Comparison of ENCODE assay signal across 10 cellular contexts in the genomic region with DNA sequence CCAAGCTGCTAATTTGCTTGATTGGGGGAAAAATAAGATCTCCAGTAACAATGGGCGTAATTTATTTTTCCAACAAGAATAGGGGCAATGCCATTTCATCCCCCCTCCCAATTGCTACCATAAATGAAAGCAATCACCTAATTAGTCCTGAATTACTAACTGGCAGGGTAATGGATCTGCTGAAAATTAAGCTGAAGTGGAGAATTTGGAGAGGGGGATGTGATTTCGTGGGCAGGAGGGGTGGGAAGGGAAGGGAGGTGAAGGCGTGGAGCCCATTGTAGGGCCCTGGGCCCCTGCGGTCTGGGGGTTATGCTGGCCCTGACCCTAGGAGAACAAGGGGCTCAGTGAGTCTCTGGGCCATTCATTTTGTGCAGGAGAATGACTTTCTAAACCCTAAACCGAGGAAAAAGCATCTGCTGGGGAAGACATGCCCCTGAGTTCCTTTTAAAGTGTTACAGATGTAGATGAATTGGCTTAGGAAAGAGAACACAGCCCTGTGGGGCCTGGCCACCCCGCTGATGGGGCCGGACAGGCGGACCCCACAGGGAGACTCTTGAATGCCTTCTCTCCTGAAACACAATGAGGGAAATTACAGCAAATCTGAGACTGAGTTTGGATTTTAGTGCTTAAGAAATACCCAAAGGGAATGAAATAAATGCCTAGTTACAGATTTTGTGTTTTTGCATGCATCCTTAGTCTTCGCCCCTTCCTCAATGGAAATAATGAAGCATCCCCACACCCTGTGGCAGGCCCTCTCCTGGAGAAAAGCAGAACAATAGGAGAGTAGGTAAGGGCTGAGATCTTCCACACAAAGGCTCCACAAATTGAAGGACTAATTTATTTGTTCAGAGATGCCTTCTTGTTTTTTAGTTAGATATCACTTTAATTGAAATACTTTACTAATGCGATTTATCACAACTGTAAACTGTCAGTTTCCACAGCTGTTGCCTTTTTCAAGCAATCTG.
DNase-seq lines count a peak whose midpoint lies in the region; ATAC-seq, FAIRE-seq and TF ChIP-seq lines count a peak whose summit lies in the region.
"Had no signal": no experiment of that assay in that cellular context is flagged by ENCODE, and none has a peak within 500 bp of the region (broad histone marks: within the 10 kb centered on the region; RNA-seq: fewer than 3 reads in every experiment).

No MANE protein-coding gene starts in this region.

- no peak for ATAC-seq in HG02642 (IDR thresholded peaks at IDR 0.05; ENCODE audit: poor library complexity, unreplicated experiment)

- no peak overlapping the region for H2BK120ac ChIP-seq in mesendoderm (ENCODE audit: low read depth, low read length)

- no peak for FAIRE-seq in astrocyte (lab: Jason Lieb, UNC)

- H3K9me3 Mint-ChIP-seq in HFFc6 (no peaks in the 10 kb centered on the region), astrocyte (ENCODE audit: unreplicated experiment) (peaks cover 8% of the 10 kb centered on the region)
- H3K9me3 Mint-ChIP-seq: activated CD8-positive, alpha-beta T cell treated with anti-CD3 and anti-CD28 coated beads for 36 hours had no signal

- H2BK15ac ChIP-seq in mesendoderm (replicated peaks; ENCODE audit: low read depth): no peak overlapping the region

- H3K27ac ChIP-seq in astrocyte (ENCODE audit: low read depth, low read length): no peak overlapping the region
- H3K27ac ChIP-seq in mesendoderm (ENCODE audit: low read depth, low read length): no peak overlapping the region
- H3K27ac ChIP-seq: tibial nerve had no signal

- H3K79me2 ChIP-seq in astrocyte (ENCODE audit: insufficient read depth, low read length) (no peaks in the 10 kb centered on the region), mesendoderm (ENCODE audit: control insufficient read depth, insufficient read depth, low read length) (no peaks in the 10 kb centered on the region)

- no peak overlapping the region for H3K4ac ChIP-seq in mesendoderm (ENCODE audit: low read depth, low read length)

- H3K4me2 ChIP-seq in astrocyte (ENCODE audit: low read length) (peak overlapping the region; percentile 84), mesendoderm (ENCODE audit: low read length) (no peak overlapping the region)

- peak overlapping the region; percentile 53 for H3K56ac ChIP-seq in mesendoderm (ENCODE audit: low read length)

- no peaks in the 10 kb centered on the region for H3K27me3 ChIP-seq in astrocyte (ENCODE audit: insufficient read depth, low read length)
- no peaks in the 10 kb centered on the region for H3K27me3 ChIP-seq in mesendoderm (ENCODE audit: insufficient read depth, low read length, poor library complexity)
- H3K27me3 ChIP-seq: tibial nerve had no signal

- H3K4me1 ChIP-seq in astrocyte (ENCODE audit: insufficient read depth, low read length) (peaks cover 9% of the 10 kb centered on the region), mesendoderm (ENCODE audit: control insufficient read depth, low read depth, low read length) (peaks cover 4% of the 10 kb centered on the region)

- no peak overlapping the region for H4K8ac ChIP-seq in mesendoderm (ENCODE audit: low read depth, low read length)

- H3K4me3 Mint-ChIP-seq in HFFc6 (peak overlapping the region; percentile 79; the same call in 1 of the 2 replicates), astrocyte (ENCODE audit: unreplicated experiment) (no peak overlapping the region)
- H3K4me3 Mint-ChIP-seq: activated CD8-positive, alpha-beta T cell treated with anti-CD3 and anti-CD28 coated beads for 36 hours had no signal

- H2AK5ac ChIP-seq in mesendoderm (ENCODE audit: low read length): no peak overlapping the region

- H4K20me1 ChIP-seq in astrocyte (ENCODE audit: insufficient read depth, low read length): no peaks in the 10 kb centered on the region

- H3K36me3 ChIP-seq in astrocyte (ENCODE audit: insufficient read depth, low read length): no peaks in the 10 kb centered on the region
- no peaks in the 10 kb centered on the region for H3K36me3 ChIP-seq in mesendoderm (ENCODE audit: control insufficient read depth, insufficient read depth, low read length)
- H3K36me3 ChIP-seq: tibial nerve had no signal

- H3K27ac Mint-ChIP-seq in HFFc6 (peak overlapping the region; percentile 48), astrocyte (ENCODE audit: unreplicated experiment) (no peak overlapping the region)
- H3K27ac Mint-ChIP-seq: activated CD8-positive, alpha-beta T cell treated with anti-CD3 and anti-CD28 coated beads for 36 hours had no signal

- H3K4me3 ChIP-seq in AG09309 (ENCODE audit: control insufficient read depth, low read depth, low read length) (no peak overlapping the region), astrocyte (ENCODE audit: insufficient read depth, low read depth, low read length) (no peak overlapping the region), mesendoderm (ENCODE audit: low read length) (no peak overlapping the region)

- H3K18ac ChIP-seq in mesendoderm (ENCODE audit: low read length): no peak overlapping the region

- H3K4me1 Mint-ChIP-seq in HFFc6 (ENCODE audit: low read depth) (peaks cover 30% of the 10 kb centered on the region), astrocyte (ENCODE audit: low read depth, unreplicated experiment) (peaks cover 11% of the 10 kb centered on the region)

- WGBS in mesendoderm (ENCODE audit: extremely low coverage, insufficient coverage, low lambda C conversion rate): no CpG with 5 or more reads among the region's 10 CpGs

- H3K79me1 ChIP-seq in mesendoderm (ENCODE audit: low read length): no peaks in the 10 kb centered on the region

- DNase-seq in AG09309 (ENCODE audit: low read depth) (no peak), HFFc6 (no peak), astrocyte (ENCODE audit: low read depth) (no peak), mesendoderm (peak; percentile 22), putamen (ENCODE audit: low spot score) (no peak), Ammon's horn (ENCODE audit: low spot score) (no peak), NCI-H526 (lab: John Stamatoyannopoulos, UW) (no peak)

- TF ChIP-seq CTCF in AG09309 (IDR thresholded peaks at IDR 0.05; ENCODE audit: control insufficient read depth, insufficient read depth, low read depth, low read length, missing control alignments): peak; percentile 35
- peak; percentile 47 for TF ChIP-seq CTCF in HFFc6 (IDR thresholded peaks at IDR 0.05)
- TF ChIP-seq CTCF in astrocyte (IDR thresholded peaks at IDR 0.05; ENCODE audit: insufficient read depth, low read depth, low read length): peak; percentile 8

- no peaks in the 10 kb centered on the region for H3K9me3 ChIP-seq in astrocyte (ENCODE audit: insufficient read depth, low read depth, low read length)
- H3K9me3 ChIP-seq: tibial nerve had no signal

- H4K5ac ChIP-seq in mesendoderm (ENCODE audit: low read length): no peak overlapping the region

- no peaks in the 10 kb centered on the region for H3K36me3 Mint-ChIP-seq in HFFc6 (ENCODE audit: low read depth)
- H3K36me3 Mint-ChIP-seq in astrocyte (ENCODE audit: low read depth, unreplicated experiment): no peaks in the 10 kb centered on the region

- no peak overlapping the region for H3K23ac ChIP-seq in mesendoderm (ENCODE audit: low read length)

- no peak overlapping the region for H2BK5ac ChIP-seq in mesendoderm (ENCODE audit: low read length)

- H2AFZ ChIP-seq in astrocyte (ENCODE audit: low read depth, low read length): peak overlapping the region; percentile 27

- no peak overlapping the region for H3K9ac ChIP-seq in astrocyte (ENCODE audit: low read length)
- H3K9ac ChIP-seq in mesendoderm (ENCODE audit: low read length): no peak overlapping the region

- no peaks in the 10 kb centered on the region; the same call in none of the 2 replicates for H3K27me3 Mint-ChIP-seq in HFFc6 (ENCODE audit: insufficient read depth)
- H3K27me3 Mint-ChIP-seq in astrocyte (ENCODE audit: low read depth, unreplicated experiment): peaks cover 13% of the 10 kb centered on the region
